29 cellular contexts compared by ENCODE assay signal in the genomic region with DNA sequence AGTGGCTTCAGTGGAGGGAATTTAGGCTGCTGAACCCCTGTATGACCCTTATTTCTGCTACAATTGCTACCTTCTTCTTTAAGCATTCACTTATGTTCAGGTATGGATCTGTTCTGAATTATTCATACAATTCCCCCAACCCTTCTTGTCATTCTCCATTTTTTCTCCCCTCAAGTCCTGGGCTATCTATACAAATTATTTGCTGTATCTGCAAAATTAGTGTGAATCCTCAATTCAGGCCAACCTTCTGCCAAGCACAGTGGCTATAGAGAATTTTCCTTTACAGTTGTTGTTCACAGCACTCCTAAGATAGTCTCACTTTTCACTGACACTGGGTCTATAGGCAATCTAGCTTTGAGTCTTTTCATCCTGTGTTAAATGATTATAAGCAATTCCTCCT.
"Had no signal": no experiment of that assay in that cellular context is flagged by ENCODE, and none has a peak within 500 bp of the region (broad histone marks: within the 10 kb centered on the region; RNA-seq: fewer than 3 reads in every experiment).

No MANE protein-coding gene starts in this region.

- ATAC-seq: effector memory CD8-positive, alpha-beta T cell; esophagus mucosa; foreskin keratinocyte; gastrocnemius medialis; gastroesophageal sphincter; heart left ventricle; heart right ventricle had no signal

- H3K36me3 ChIP-seq: colonic mucosa, esophagus muscularis mucosa, esophagus squamous epithelium, gastrocnemius medialis, gastroesophageal sphincter, heart left ventricle, heart right ventricle had no signal

- FAIRE-seq: colon, endometrium, endothelial cell of umbilical vein, frontal cortex had no signal

- H3K4me3 ChIP-seq: colonic mucosa, coronary artery, dorsolateral prefrontal cortex, esophagus muscularis mucosa, esophagus squamous epithelium, gastrocnemius medialis, gastroesophageal sphincter, heart left ventricle, heart right ventricle had no signal

- DNase-seq: colonic mucosa; cortex of kidney; dermis blood vessel endothelial cell; dorsolateral prefrontal cortex; effector CD4-positive, alpha-beta T cell; effector CD8-positive, alpha-beta T cell; effector memory CD4-positive, alpha-beta T cell; effector memory CD8-positive, alpha-beta T cell; endodermal cell; erythroblast; esophagus squamous epithelium; foreskin fibroblast; foreskin keratinocyte; foreskin melanocyte; gastrocnemius medialis; glutamatergic neuron; head of caudate nucleus; heart left ventricle; heart right ventricle had no signal

- H3K27ac Mint-ChIP-seq: dendritic cell treated with granulocyte-macrophage colony-stimulating factor and Interleukin-4, amounts not matched to agents 40 ng/mL and 50 ng/mL, for 4 days; effector memory CD8-positive, alpha-beta T cell; endodermal cell had no signal

- H3K27me3 ChIP-seq: colonic mucosa, dorsolateral prefrontal cortex, esophagus muscularis mucosa, esophagus squamous epithelium, foreskin keratinocyte, gastrocnemius medialis, gastroesophageal sphincter, heart left ventricle, heart right ventricle had no signal

- H3K4me1 ChIP-seq: colonic mucosa, esophagus squamous epithelium, foreskin keratinocyte, gastrocnemius medialis, gastroesophageal sphincter, heart left ventricle, heart right ventricle had no signal

- H3K9me3 ChIP-seq: colonic mucosa, esophagus muscularis mucosa, esophagus squamous epithelium, gastrocnemius medialis, gastroesophageal sphincter, heart left ventricle, heart right ventricle had no signal

- H3K9me3 Mint-ChIP-seq: endodermal cell had no signal

- H3K4me3 Mint-ChIP-seq: dendritic cell treated with granulocyte-macrophage colony-stimulating factor and Interleukin-4, amounts not matched to agents 40 ng/mL and 50 ng/mL, for 4 days; effector memory CD8-positive, alpha-beta T cell; endodermal cell had no signal

- H3K27me3 Mint-ChIP-seq: dendritic cell treated with granulocyte-macrophage colony-stimulating factor and Interleukin-4, amounts not matched to agents 40 ng/mL and 50 ng/mL, for 4 days; effector memory CD8-positive, alpha-beta T cell had no signal

- H3K27ac ChIP-seq: colonic mucosa, coronary artery, dorsolateral prefrontal cortex, epithelial cell of prostate, esophagus muscularis mucosa, esophagus squamous epithelium, foreskin keratinocyte, gastrocnemius medialis, gastroesophageal sphincter, heart left ventricle, heart right ventricle had no signal
